2 cellular contexts compared by ENCODE assay signal in the genomic region with DNA sequence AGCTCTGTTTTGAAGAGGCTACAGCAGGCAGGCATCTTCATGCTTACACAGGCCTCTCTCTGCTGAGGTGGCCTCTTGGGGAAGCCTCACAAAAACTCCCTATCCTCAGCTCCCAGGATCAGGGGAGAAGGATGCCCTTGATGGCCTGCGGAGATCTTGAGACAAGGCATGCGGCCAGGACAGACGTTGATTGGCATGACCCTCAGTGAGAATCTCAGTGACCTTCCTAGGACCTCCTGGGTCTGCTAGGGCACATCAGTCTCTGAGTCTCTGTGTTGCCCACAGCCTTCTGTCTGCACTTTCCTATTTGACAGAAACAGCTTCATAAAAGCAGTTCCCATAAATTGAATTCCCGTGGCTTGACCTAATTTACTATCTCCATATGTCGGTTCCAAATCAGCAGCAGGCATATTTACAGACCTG.
TF ChIP-seq lines count a peak whose summit lies in the region.

No MANE protein-coding gene starts in this region.

TF ChIP-seq in HEK293T, 16 proteins besides CTCF, POLR2A, EP300 and RAD21:
- TF ChIP-seq, protein P1, sequence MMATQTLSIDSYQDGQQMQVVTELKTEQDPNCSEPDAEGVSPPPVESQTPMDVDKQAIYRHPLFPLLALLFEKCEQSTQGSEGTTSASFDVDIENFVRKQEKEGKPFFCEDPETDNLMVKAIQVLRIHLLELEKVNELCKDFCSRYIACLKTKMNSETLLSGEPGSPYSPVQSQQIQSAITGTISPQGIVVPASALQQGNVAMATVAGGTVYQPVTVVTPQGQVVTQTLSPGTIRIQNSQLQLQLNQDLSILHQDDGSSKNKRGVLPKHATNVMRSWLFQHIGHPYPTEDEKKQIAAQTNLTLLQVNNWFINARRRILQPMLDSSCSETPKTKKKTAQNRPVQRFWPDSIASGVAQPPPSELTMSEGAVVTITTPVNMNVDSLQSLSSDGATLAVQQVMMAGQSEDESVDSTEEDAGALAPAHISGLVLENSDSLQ (IDR thresholded peaks at IDR 0.05): peak; percentile 5; the same call in 1 of the 2 replicates
- no peak for TF ChIP-seq SUZ12 (IDR thresholded peaks at IDR 0.05)

TF ChIP-seq in H1, 55 proteins besides CTCF, POLR2A, EP300 and RAD21:
- TF ChIP-seq CEBPB (IDR thresholded peaks at IDR 0.05; ENCODE audit: low read depth, low read length): no peak
- TF ChIP-seq, protein P2, sequence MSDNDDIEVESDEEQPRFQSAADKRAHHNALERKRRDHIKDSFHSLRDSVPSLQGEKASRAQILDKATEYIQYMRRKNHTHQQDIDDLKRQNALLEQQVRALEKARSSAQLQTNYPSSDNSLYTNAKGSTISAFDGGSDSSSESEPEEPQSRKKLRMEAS (IDR thresholded peaks at IDR 0.05): peak; percentile 42; the same call in 1 of the 2 replicates
